11 cellular contexts compared by ENCODE assay signal in the genomic region with DNA sequence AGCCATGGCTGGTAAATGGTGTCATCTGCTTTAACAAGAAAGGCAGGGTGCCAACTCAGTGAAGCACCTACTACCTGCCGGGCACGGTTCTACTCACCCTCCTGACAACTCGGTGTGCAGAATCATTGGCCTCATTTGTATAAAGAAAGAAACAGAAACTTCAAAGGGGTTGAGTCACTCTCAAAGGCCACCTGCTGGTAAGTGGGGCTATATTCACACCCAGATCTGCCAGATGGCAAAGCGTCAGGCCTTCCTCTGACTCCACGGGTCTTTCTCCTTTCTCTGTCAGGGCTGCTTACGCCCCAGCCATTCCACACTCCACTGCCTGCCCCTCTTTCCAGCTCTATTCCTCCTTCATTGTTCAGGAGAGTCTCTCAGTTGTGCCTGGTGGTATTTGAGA.
DNase-seq lines count a peak whose midpoint lies in the region; ATAC-seq and TF ChIP-seq lines count a peak whose summit lies in the region.
"Had no signal": no experiment of that assay in that cellular context is flagged by ENCODE, and none has a peak within 500 bp of the region (broad histone marks: within the 10 kb centered on the region; RNA-seq: fewer than 3 reads in every experiment).

No MANE protein-coding gene starts in this region.

- no peak overlapping the region for H3K9ac ChIP-seq in colonic mucosa (ENCODE audit: low read depth in 2 of 2, low read length in 2 of 2)

- no peaks in the 10 kb centered on the region for H3K4me1 ChIP-seq in colonic mucosa
- H3K4me1 ChIP-seq: upper lobe of left lung had no signal

- H3K36me3 ChIP-seq in colonic mucosa: no peaks in the 10 kb centered on the region
- H3K36me3 ChIP-seq: upper lobe of left lung had no signal

- H3K27ac ChIP-seq in colonic mucosa: no peak overlapping the region
- H3K27ac ChIP-seq: PC-9, upper lobe of left lung had no signal

- intact Hi-C loops in colonic mucosa (cut with DNase I): no loop called here

- TF ChIP-seq CTCF in WI38 (IDR thresholded peaks at IDR 0.05; ENCODE audit: low read depth, low read length) (0 out of 2 replicates have a peak, but pooled peaks have one; percentile 11), colonic mucosa (IDR thresholded peaks at IDR 0.05) (no peak)

- DNase-seq in Caki2 (ENCODE audit: low read depth) (peak; percentile 25), LHCN-M2 (ENCODE audit: low read depth) (peak; percentile 31), lung microvascular endothelial cell (ENCODE audit: low read depth in 2 of 2) (peak; percentile 40 to 41), colonic mucosa (no peak), HK-2 (ENCODE audit: unreplicated experiment) (no peak)
- DNase-seq: occipital lobe, PC-9, upper lobe of left lung had no signal

- ATAC-seq in GM21717 (IDR thresholded peaks at IDR 0.05; ENCODE audit: unreplicated experiment) (no peak), HG02678 (IDR thresholded peaks at IDR 0.05; ENCODE audit: unreplicated experiment) (no peak)

- H3K4me3 ChIP-seq in WI38 (ENCODE audit: low read depth, low read length): no peak overlapping the region
- no peak overlapping the region for H3K4me3 ChIP-seq in colonic mucosa
- H3K4me3 ChIP-seq: PC-9, upper lobe of left lung had no signal

- in situ Hi-C loops in Caki2 (cut with HindIII; ENCODE audit: low pct_unique_long_range_greater_than_20kb, low sequenced_read_pairs): no loop called here

- H3K27me3 ChIP-seq in colonic mucosa: no peaks in the 10 kb centered on the region
- H3K27me3 ChIP-seq: upper lobe of left lung had no signal

- no peaks in the 10 kb centered on the region for H3K9me3 ChIP-seq in colonic mucosa
- H3K9me3 ChIP-seq: upper lobe of left lung had no signal

Comparison
In these comparisons a context has a peak if more than half of its experiments do, and no peak if none do; other contexts are left out.
1. DNase-seq: peak in Caki2 (single experiment), LHCN-M2 (single experiment) and lung microvascular endothelial cell (2 of 2); none in colonic mucosa (single experiment) and HK-2 (single experiment).